ENCODE assay signal across 8 cellular contexts in genomic region chr13:94601446-94602431, GRCh38. TPM values are rescaled to one million over a fixed set of nuclear protein-coding genes. Genes with fewer than 3 reads are reported as not detected.
DNase-seq lines count a peak whose midpoint lies in the region; ATAC-seq and TF ChIP-seq lines count a peak whose summit lies in the region.

Gene GPR180 (plus strand): TSS chr13:94601857. CDS start chr13:94601928, 71 bp downstream.

- peak within 1 kb of the TSS; percentile 86 for H3K4me2 ChIP-seq in smooth muscle cell

- 1% methylated on average over 68 of the region's 71 CpGs for WGBS in smooth muscle cell (ENCODE audit: low lambda C conversion rate)

- H3K4me3 ChIP-seq in smooth muscle cell: peak within 1 kb of the TSS; percentile 78

- H3K4me1 Mint-ChIP-seq in activated B cell treated with CpG ODN at 0.5 μM for 24 hours (peaks cover 18% of the 10 kb centered on the region), immature natural killer cell (peaks cover 21 to 42% of the 10 kb centered on the region in 2 donors)

- CTCF ChIA-PET in activated B cell treated with CpG ODN at 0.5 μM for 24 hours (lab: Charles Lee): interaction anchor here (0.9 to 1.9 kb wide), 2 partner anchors 15 to 52 kb away, joined by 3 to 5 read pairs; no protein-coding TSS in a partner anchor

- H3F3A ChIP-seq in smooth muscle cell (ENCODE audit: low read depth): no peaks in the 10 kb centered on the region

- no peaks in the 10 kb centered on the region for H3K9me3 ChIP-seq in smooth muscle cell (replicated peaks; ENCODE audit: low read depth)

- no peak within 1 kb of the TSS for H3K27ac ChIP-seq in smooth muscle cell (ENCODE audit: low read depth)

- H3K27me3 ChIP-seq in smooth muscle cell (ENCODE audit: low read depth): no peaks in the 10 kb centered on the region

- H3K27me3 Mint-ChIP-seq in activated B cell treated with CpG ODN at 0.5 μM for 24 hours (no peaks in the 10 kb centered on the region), immature natural killer cell (ENCODE audit: low read depth in 3 of 3) (peaks cover 3 to 6% (median 3%) of the 10 kb centered on the region in 3 donors)

- H2AFZ ChIP-seq in smooth muscle cell (ENCODE audit: low read depth): peak within 1 kb of the TSS; percentile 67

- POLR2A ChIA-PET in activated B cell treated with CpG ODN at 0.5 μM for 24 hours (lab: Charles Lee): interaction anchor here (0.7 to 4.2 kb wide), 2 partner anchors 9 to 52 kb away, joined by 3 to 50 read pairs; no protein-coding TSS in a partner anchor

- TF ChIP-seq CTCF in activated B cell treated with CpG ODN at 0.5 μM for 24 hours (IDR thresholded peaks at IDR 0.05): no peak
- TF ChIP-seq CTCF in smooth muscle cell (IDR thresholded peaks at IDR 0.05; ENCODE audit: borderline replicate concordance, insufficient read depth, poor library complexity, severe bottlenecking): no peak

- peaks cover 2% of the 10 kb centered on the region for H3K9me3 Mint-ChIP-seq in activated B cell treated with CpG ODN at 0.5 μM for 24 hours
- H3K9me3 Mint-ChIP-seq in immature natural killer cell: no peaks in the 10 kb centered on the region

- peaks cover 25% of the 10 kb centered on the region for H4K20me1 ChIP-seq in smooth muscle cell (ENCODE audit: low read depth)

- H3K27ac Mint-ChIP-seq in activated B cell treated with CpG ODN at 0.5 μM for 24 hours: peak within 1 kb of the TSS; percentile 87
- peak within 1 kb of the TSS; percentile 75 to 90 (median 88) for H3K27ac Mint-ChIP-seq in immature natural killer cell

- peaks cover 15% of the 10 kb centered on the region for H3K4me1 ChIP-seq in smooth muscle cell (ENCODE audit: low read depth)

- DNase-seq in AG08396 (ENCODE audit: low spot score) (peak; percentile 97), NCI-H2227 (lab: John Stamatoyannopoulos, UW; ENCODE audit: unreplicated experiment) (peak; percentile 97), activated B cell treated with CpG ODN at 0.5 μM for 24 hours (peak; percentile 80), immature natural killer cell (peak; percentile 87 to 90 (median 89)), smooth muscle cell (lab: John Stamatoyannopoulos, UW; ENCODE audit: unreplicated experiment) (peak; percentile 92)
- DNase-seq in central memory CD4-positive, alpha-beta T cell: peak; percentile 90

- intact Hi-C loops in activated B cell treated with CpG ODN at 0.5 μM for 24 hours (cut with micrococcal nuclease): loop anchor here (1.0 kb wide), 1 partner anchor 52 kb away; no protein-coding TSS in a partner anchor

- peak within 1 kb of the TSS; percentile 37 for H3K9ac ChIP-seq in smooth muscle cell (ENCODE audit: low read depth)

- ATAC-seq in GM18909 (IDR thresholded peaks at IDR 0.05; ENCODE audit: poor library complexity, unreplicated experiment) (peak; percentile 99), HG03159 (IDR thresholded peaks at IDR 0.05; ENCODE audit: unreplicated experiment) (peak; percentile 99), activated B cell treated with CpG ODN at 0.5 μM for 24 hours (ENCODE audit: low read depth) (peak; percentile 99)

- H3K79me2 ChIP-seq in smooth muscle cell (ENCODE audit: low read depth): peaks cover 47% of the 10 kb centered on the region

- H3K4me3 Mint-ChIP-seq in activated B cell treated with CpG ODN at 0.5 μM for 24 hours (peak within 1 kb of the TSS; percentile 86), immature natural killer cell (peak within 1 kb of the TSS; percentile 83 to 91 (median 87))

- H3K36me3 ChIP-seq in smooth muscle cell (ENCODE audit: low read depth): peaks cover 5% of the 10 kb centered on the region

- peaks cover 15% of the 10 kb centered on the region for H3K36me3 Mint-ChIP-seq in activated B cell treated with CpG ODN at 0.5 μM for 24 hours (ENCODE audit: low read depth)
- peaks cover under 1 to 10% (median 4%) of the 10 kb centered on the region in 3 donors for H3K36me3 Mint-ChIP-seq in immature natural killer cell

RNA-seq across cellular contexts. Expression of gene GPR180, which starts in this region (rescaled TPM):
- total RNA-seq in activated B cell treated with CpG ODN at 0.5 μM for 24 hours (4.2 and 5.1 TPM in 2 replicates), smooth muscle cell (25.0 and 30.7 TPM in 2 replicates)
- polyA plus RNA-seq in immature natural killer cell (1 to 10 TPM in 2 of 3 donors, under 1 TPM in 1; 0.75 to 3.3 (median 1.0) TPM), smooth muscle cell (8.9 and 10.8 TPM in 2 replicates)
